In genomic region chr16:57530531-57531252, GRCh38 we compare ENCODE assay signal across 11 cellular contexts. TPM values are rescaled to one million over a fixed set of nuclear protein-coding genes. Genes with fewer than 3 reads are reported as not detected.
DNase-seq lines count a peak whose midpoint lies in the region; ATAC-seq and TF ChIP-seq lines count a peak whose summit lies in the region.
"Had no signal": no experiment of that assay in that cellular context is flagged by ENCODE, and none has a peak within 500 bp of the region (broad histone marks: within the 10 kb centered on the region; RNA-seq: fewer than 3 reads in every experiment).

No MANE protein-coding gene starts in this region.

- H3K36me3 ChIP-seq in muscle layer of duodenum (ENCODE audit: control insufficient read depth in 1 of 2, insufficient read depth in 2 of 2, low read length in 2 of 2) (peaks cover 0 to 3% of the 10 kb centered on the region in 2 donors), vagina (no peaks in the 10 kb centered on the region), smooth muscle cell (ENCODE audit: low read depth) (no peaks in the 10 kb centered on the region)

- H3K27ac Mint-ChIP-seq in stimulated activated naive CD8-positive, alpha-beta T cell treated with anti-CD3 and anti-CD28 coated beads, Interleukin-15, Interleukin-2, amounts not matched to agents 100 ng/mL and 50 ng/mL, for 24 hours, result peak overlapping the region; percentile 93
- peak overlapping the region; percentile 95 to 99 for H3K27ac Mint-ChIP-seq in activated naive CD4-positive, alpha-beta T cell treated with anti-CD3 and anti-CD28 coated beads, Interleukin-2, amount 50 U/mL, for 72 hours

- peaks cover 5% of the 10 kb centered on the region for H3K36me3 Mint-ChIP-seq in stimulated activated naive CD8-positive, alpha-beta T cell treated with anti-CD3 and anti-CD28 coated beads, Interleukin-15, Interleukin-2, amounts not matched to agents 100 ng/mL and 50 ng/mL, for 24 hours (ENCODE audit: low read depth)
- peaks cover 0 to 4% of the 10 kb centered on the region in 2 donors for H3K36me3 Mint-ChIP-seq in activated naive CD4-positive, alpha-beta T cell treated with anti-CD3 and anti-CD28 coated beads, Interleukin-2, amount 50 U/mL, for 72 hours

- no peak overlapping the region for H3K4me2 ChIP-seq in smooth muscle cell

- H3K79me2 ChIP-seq in smooth muscle cell (ENCODE audit: low read depth), result peaks cover 22% of the 10 kb centered on the region

- no peak for DNase-seq in stimulated activated naive CD8-positive, alpha-beta T cell treated with anti-CD3 and anti-CD28 coated beads, Interleukin-15, Interleukin-2, amounts not matched to agents 100 U/mL and 50 U/mL, for 24 hours
- DNase-seq in activated naive CD4-positive, alpha-beta T cell treated with anti-CD3 and anti-CD28 coated beads, Interleukin-2, amount 50 U/mL, for 72 hours (ENCODE audit: low spot score in 2 of 2), result peak in 1 of 2 donors; percentile 44
- DNase-seq in vagina (ENCODE audit: extremely low spot score in 2 of 2) (no peak), smooth muscle cell (lab: John Stamatoyannopoulos, UW; ENCODE audit: unreplicated experiment) (no peak), SKM-1 (lab: John Stamatoyannopoulos, UW; ENCODE audit: unreplicated experiment) (no peak)
- no peak for DNase-seq in stimulated activated CD4-positive, alpha-beta T cell treated with anti-CD3 and anti-CD28 coated beads, Interleukin-1b, Interleukin-23, amount 100 ng/mL, for 48 hours
- DNase-seq: NCI-H1048 had no signal

- no peaks in the 10 kb centered on the region for H3F3A ChIP-seq in smooth muscle cell (ENCODE audit: low read depth)

- no peak for ATAC-seq in stimulated activated naive CD8-positive, alpha-beta T cell treated with anti-CD3 and anti-CD28 coated beads, Interleukin-15, Interleukin-2, amounts not matched to agents 100 U/mL and 50 U/mL, for 24 hours
- ATAC-seq in activated naive CD4-positive, alpha-beta T cell treated with anti-CD3 and anti-CD28 coated beads, Interleukin-2, amount 50 U/mL, for 72 hours, result no peak
- ATAC-seq: body of pancreas had no signal

- H3K9me3 Mint-ChIP-seq in stimulated activated naive CD8-positive, alpha-beta T cell treated with anti-CD3 and anti-CD28 coated beads, Interleukin-15, Interleukin-2, amounts not matched to agents 100 ng/mL and 50 ng/mL, for 24 hours, result no peaks in the 10 kb centered on the region
- H3K9me3 Mint-ChIP-seq in activated naive CD4-positive, alpha-beta T cell treated with anti-CD3 and anti-CD28 coated beads, Interleukin-2, amount 50 U/mL, for 72 hours, result no peaks in the 10 kb centered on the region

- no peak overlapping the region for H3K9ac ChIP-seq in smooth muscle cell (ENCODE audit: low read depth)

- no peak for TF ChIP-seq POLR2A in vagina (IDR thresholded peaks at IDR 0.05)

- H3K9me3 ChIP-seq in muscle layer of duodenum (ENCODE audit: control insufficient read depth in 1 of 2, low read length in 2 of 2) (no peaks in the 10 kb centered on the region), vagina (no peaks in the 10 kb centered on the region), smooth muscle cell (replicated peaks; ENCODE audit: low read depth) (no peaks in the 10 kb centered on the region)
- H3K9me3 ChIP-seq: body of pancreas, heart left ventricle had no signal

- no peak overlapping the region for H3K4me3 ChIP-seq in muscle layer of duodenum (ENCODE audit: low read depth in 1 of 2, low read length in 2 of 2)
- H3K4me3 ChIP-seq in vagina, result no peak overlapping the region
- no peak overlapping the region for H3K4me3 ChIP-seq in smooth muscle cell
- H3K4me3 ChIP-seq: body of pancreas, heart left ventricle had no signal

- H3K27me3 Mint-ChIP-seq in stimulated activated naive CD8-positive, alpha-beta T cell treated with anti-CD3 and anti-CD28 coated beads, Interleukin-15, Interleukin-2, amounts not matched to agents 100 ng/mL and 50 ng/mL, for 24 hours, result no peaks in the 10 kb centered on the region

- 95% methylated on average over 18 of the region's 22 CpGs for WGBS in smooth muscle cell (ENCODE audit: low lambda C conversion rate)

- TF ChIP-seq CTCF in vagina (IDR thresholded peaks at IDR 0.05) (no peak), smooth muscle cell (IDR thresholded peaks at IDR 0.05; ENCODE audit: borderline replicate concordance, insufficient read depth, poor library complexity, severe bottlenecking) (no peak)

- H3K4me1 ChIP-seq in muscle layer of duodenum (ENCODE audit: control insufficient read depth in 1 of 2, insufficient read depth in 2 of 2, low read length in 2 of 2), result peaks cover 9 to 54% of the 10 kb centered on the region in 2 donors
- H3K4me1 ChIP-seq in vagina, result peaks cover 55% of the 10 kb centered on the region
- H3K4me1 ChIP-seq in smooth muscle cell (ENCODE audit: low read depth), result peaks cover 16% of the 10 kb centered on the region

- H2AFZ ChIP-seq in smooth muscle cell (ENCODE audit: low read depth), result no peak overlapping the region

- intact Hi-C loops in vagina (cut with DNase I), result loop anchor here (10.0 kb wide), 1 partner anchor 226 kb away; no protein-coding TSS in a partner anchor

- H3K4me1 Mint-ChIP-seq in stimulated activated naive CD8-positive, alpha-beta T cell treated with anti-CD3 and anti-CD28 coated beads, Interleukin-15, Interleukin-2, amounts not matched to agents 100 ng/mL and 50 ng/mL, for 24 hours (ENCODE audit: low read depth), result peaks cover 58% of the 10 kb centered on the region

- H3K27me3 ChIP-seq in muscle layer of duodenum (ENCODE audit: low read depth, low read length) (no peaks in the 10 kb centered on the region), vagina (no peaks in the 10 kb centered on the region), smooth muscle cell (ENCODE audit: low read depth) (peaks cover 5% of the 10 kb centered on the region)
- H3K27me3 ChIP-seq: body of pancreas, heart left ventricle had no signal

- H4K20me1 ChIP-seq in smooth muscle cell (ENCODE audit: low read depth), result peaks cover 32% of the 10 kb centered on the region

- H3K27ac ChIP-seq in muscle layer of duodenum (ENCODE audit: low read length) (peak overlapping the region; percentile 56), vagina (peak overlapping the region; percentile 54), smooth muscle cell (ENCODE audit: low read depth) (no peak overlapping the region)
- H3K27ac ChIP-seq: body of pancreas had no signal

- peak overlapping the region; percentile 70 for H3K4me3 Mint-ChIP-seq in stimulated activated naive CD8-positive, alpha-beta T cell treated with anti-CD3 and anti-CD28 coated beads, Interleukin-15, Interleukin-2, amounts not matched to agents 100 ng/mL and 50 ng/mL, for 24 hours

RNA-seq across cellular contexts. Expression of gene CCDC102A, which starts 5.7 kb away (rescaled TPM):
- total RNA-seq in activated naive CD4-positive, alpha-beta T cell treated with anti-CD3 and anti-CD28 coated beads, Interleukin-2, amount 50 U/mL, for 72 hours, result 10 to 100 TPM in 1 of 2 donors, 1 to 10 TPM in 1; 5.4 to 13.9 TPM
- total RNA-seq in vagina (22.1 TPM), smooth muscle cell (10.8 and 13.4 TPM in 2 replicates)
- 21.9 and 25.3 TPM in 2 replicates for polyA plus RNA-seq in smooth muscle cell

RNA-seq across cellular contexts. Expression of gene ADGRG5, which starts 11.8 kb away (rescaled TPM):
- 1 to 10 TPM; 2.6 to 5.3 TPM for total RNA-seq in activated naive CD4-positive, alpha-beta T cell treated with anti-CD3 and anti-CD28 coated beads, Interleukin-2, amount 50 U/mL, for 72 hours
- total RNA-seq in vagina, result 2.2 TPM
- total RNA-seq in smooth muscle cell, result not detected in 2 replicates
- not detected in 2 replicates for polyA plus RNA-seq in smooth muscle cell

RNA-seq across cellular contexts. Expression of gene DOK4, which starts 44.4 kb away (rescaled TPM):
- 1 to 10 TPM; 7.1 to 7.7 TPM for total RNA-seq in activated naive CD4-positive, alpha-beta T cell treated with anti-CD3 and anti-CD28 coated beads, Interleukin-2, amount 50 U/mL, for 72 hours
- total RNA-seq in vagina (19.4 TPM), smooth muscle cell (36.5 and 43.5 TPM in 2 replicates)
- polyA plus RNA-seq in smooth muscle cell, result 73.6 and 95.6 TPM in 2 replicates
